14 cellular contexts compared by ENCODE assay signal in genomic region chr5:73030531-73030930, GRCh38.
A peak's percentile ranks its signal among the peaks of the same experiment; 100 is the strongest.
DNase-seq lines count a peak whose midpoint lies in the region; ATAC-seq, FAIRE-seq and TF ChIP-seq lines count a peak whose summit lies in the region.
"Had no signal": no experiment of that assay in that cellular context is flagged by ENCODE, and none has a peak within 500 bp of the region (broad histone marks: within the 10 kb centered on the region; RNA-seq: fewer than 3 reads in every experiment).

No MANE protein-coding gene starts in this region.

- H3K4me3 ChIP-seq in ACC112 (ENCODE audit: low read depth, low read length) (no peak overlapping the region), KMS-11 (IDR thresholded peaks at IDR 0.05; ENCODE audit: insufficient read depth, low read depth, low read length) (no peak overlapping the region), astrocyte (ENCODE audit: insufficient read depth, low read depth, low read length) (no peak overlapping the region), mesodermal cell (ENCODE audit: extremely low read depth, insufficient read depth, low read length, poor library complexity, severe bottlenecking) (no peak overlapping the region)
- H3K4me3 ChIP-seq: adrenal gland had no signal

- H4K20me1 ChIP-seq in KMS-11 (ENCODE audit: insufficient read depth) (no peaks in the 10 kb centered on the region), astrocyte (ENCODE audit: insufficient read depth, low read length) (no peaks in the 10 kb centered on the region)

- H3K4me2 ChIP-seq in KMS-11 (peak overlapping the region; percentile 50), astrocyte (ENCODE audit: low read length) (peak overlapping the region; percentile 66)

- no peak for FAIRE-seq in astrocyte (lab: Jason Lieb, UNC)

- H3K36me3 ChIP-seq in ACC112 (ENCODE audit: insufficient read depth, low read length) (no peaks in the 10 kb centered on the region; the same call in 1 of the 2 replicates), KMS-11 (ENCODE audit: insufficient read depth) (no peaks in the 10 kb centered on the region), astrocyte (ENCODE audit: insufficient read depth, low read length) (no peaks in the 10 kb centered on the region), mesodermal cell (ENCODE audit: control insufficient read depth, insufficient read depth, low read length) (peaks cover 35% of the 10 kb centered on the region)

- no peaks in the 10 kb centered on the region for H3K79me2 ChIP-seq in ACC112 (ENCODE audit: control insufficient read depth, insufficient read depth, low read length, unreplicated experiment)
- no peaks in the 10 kb centered on the region for H3K79me2 ChIP-seq in KMS-11 (ENCODE audit: insufficient read depth, low read depth)
- no peaks in the 10 kb centered on the region for H3K79me2 ChIP-seq in astrocyte (ENCODE audit: insufficient read depth, low read length)

- peak overlapping the region; percentile 21 for H3K27ac Mint-ChIP-seq in astrocyte (ENCODE audit: unreplicated experiment)
- no peak overlapping the region for H3K27ac Mint-ChIP-seq in CD4-positive, alpha-beta T cell
- no peak overlapping the region for H3K27ac Mint-ChIP-seq in activated naive CD4-positive, alpha-beta T cell treated with anti-CD3 and anti-CD28 coated beads, Interleukin-2, amount 10 ng/mL, durations not matched to agents 7 days and 5 days
- H3K27ac Mint-ChIP-seq: activated CD4-positive, alpha-beta T cell treated with anti-CD3 and anti-CD28 coated beads for 36 hours; T-helper 1 cell treated with Interleukin-12 subunit alpha and Interleukin-12 subunit beta and Interleukin-4 antibody, amounts not matched to agents 30 μg/mL and 1 μg/mL, for 36 hours had no signal

- H3K9me3 ChIP-seq in astrocyte (ENCODE audit: insufficient read depth, low read depth, low read length) (no peaks in the 10 kb centered on the region), mesodermal cell (ENCODE audit: control insufficient read depth, low read length) (no peaks in the 10 kb centered on the region)
- no peaks in the 10 kb centered on the region for H3K9me3 ChIP-seq in CD4-positive, alpha-beta T cell (ENCODE audit: control insufficient read depth, low read length)
- H3K9me3 ChIP-seq: adrenal gland had no signal

- WGBS in mesodermal cell (ENCODE audit: insufficient coverage in 2 of 2), 2 experiments = no CpG with 5 or more reads among the region's 1 CpG

- intact Hi-C loops in CD4-positive, alpha-beta T cell (cut with DNase I, micrococcal nuclease) = no loop called here

- CTCF ChIA-PET in CD4-positive, alpha-beta T cell (lab: Charles Lee) = no interaction called here
- CTCF ChIA-PET in activated naive CD4-positive, alpha-beta T cell treated with anti-CD3 and anti-CD28 coated beads, Interleukin-2, amount 10 ng/mL, durations not matched to agents 7 days and 5 days (lab: Charles Lee) = interaction anchor here (0.7 kb wide), 1 partner anchor 10 kb away, joined by 3 read pairs; no protein-coding TSS in a partner anchor

- peak; percentile 26 for DNase-seq in astrocyte (ENCODE audit: low read depth)
- no peak for DNase-seq in CD4-positive, alpha-beta T cell
- DNase-seq in activated naive CD4-positive, alpha-beta T cell treated with anti-CD3 and anti-CD28 coated beads, Interleukin-2, amount 10 ng/mL, durations not matched to agents 7 days and 5 days = no peak
- DNase-seq: activated CD4-positive, alpha-beta T cell treated with anti-CD3 and anti-CD28 coated beads for 36 hours; activated T-cell treated with anti-CD3 and anti-CD28 coated beads, Interleukin-2, amount 50 U/mL, for 1 hour; adrenal gland; midbrain; substantia nigra had no signal

- H3K4me3 Mint-ChIP-seq in astrocyte (ENCODE audit: unreplicated experiment) = no peak overlapping the region
- H3K4me3 Mint-ChIP-seq in CD4-positive, alpha-beta T cell = no peak overlapping the region
- no peak overlapping the region for H3K4me3 Mint-ChIP-seq in activated naive CD4-positive, alpha-beta T cell treated with anti-CD3 and anti-CD28 coated beads, Interleukin-2, amount 10 ng/mL, durations not matched to agents 7 days and 5 days
- H3K4me3 Mint-ChIP-seq: activated CD4-positive, alpha-beta T cell treated with anti-CD3 and anti-CD28 coated beads for 36 hours; T-helper 1 cell treated with Interleukin-12 subunit alpha and Interleukin-12 subunit beta and Interleukin-4 antibody, amounts not matched to agents 30 μg/mL and 1 μg/mL, for 36 hours had no signal

- TF ChIP-seq CTCF in KMS-11 (conservative IDR thresholded peaks at IDR 0.05; ENCODE audit: low read depth, low read length) = no peak
- no peak for TF ChIP-seq CTCF in astrocyte (IDR thresholded peaks at IDR 0.05; ENCODE audit: insufficient read depth, low read depth, low read length)
- no peak for TF ChIP-seq CTCF in CD4-positive, alpha-beta T cell (IDR thresholded peaks at IDR 0.05)

- POLR2A ChIA-PET in CD4-positive, alpha-beta T cell (lab: Charles Lee) = no interaction called here

- no peaks in the 10 kb centered on the region for H3K27me3 ChIP-seq in ACC112 (ENCODE audit: insufficient read depth, low read length)
- H3K27me3 ChIP-seq in KMS-11 (ENCODE audit: insufficient read depth, low read depth) = no peaks in the 10 kb centered on the region
- no peaks in the 10 kb centered on the region for H3K27me3 ChIP-seq in astrocyte (ENCODE audit: insufficient read depth, low read length)
- no peaks in the 10 kb centered on the region for H3K27me3 ChIP-seq in CD4-positive, alpha-beta T cell (ENCODE audit: control insufficient read depth, insufficient read depth, low read length)
- H3K27me3 ChIP-seq: adrenal gland had no signal

- no peak for ATAC-seq in HG02610 (IDR thresholded peaks at IDR 0.05; ENCODE audit: unreplicated experiment)
- no peak for ATAC-seq in CD4-positive, alpha-beta T cell (ENCODE audit: poor library complexity)
- ATAC-seq in HG03039 (IDR thresholded peaks at IDR 0.05; ENCODE audit: unreplicated experiment) = no peak
- ATAC-seq: activated CD4-positive, alpha-beta T cell treated with anti-CD3 and anti-CD28 coated beads for 36 hours had no signal

- peaks cover 24% of the 10 kb centered on the region for H3K4me1 Mint-ChIP-seq in astrocyte (ENCODE audit: low read depth, unreplicated experiment)
- H3K4me1 Mint-ChIP-seq in CD4-positive, alpha-beta T cell (ENCODE audit: low read depth) = no peaks in the 10 kb centered on the region
- no peaks in the 10 kb centered on the region for H3K4me1 Mint-ChIP-seq in activated naive CD4-positive, alpha-beta T cell treated with anti-CD3 and anti-CD28 coated beads, Interleukin-2, amount 10 ng/mL, durations not matched to agents 7 days and 5 days
- H3K4me1 Mint-ChIP-seq: activated CD4-positive, alpha-beta T cell treated with anti-CD3 and anti-CD28 coated beads for 36 hours had no signal

- H2AFZ ChIP-seq in ACC112 (ENCODE audit: low read length, unreplicated experiment) (no peak overlapping the region), KMS-11 (ENCODE audit: low read depth) (no peak overlapping the region), astrocyte (ENCODE audit: low read depth, low read length) (no peak overlapping the region)

- no peaks in the 10 kb centered on the region for H3K9me3 Mint-ChIP-seq in astrocyte (ENCODE audit: unreplicated experiment)
- H3K9me3 Mint-ChIP-seq in CD4-positive, alpha-beta T cell = no peaks in the 10 kb centered on the region
- H3K9me3 Mint-ChIP-seq in activated naive CD4-positive, alpha-beta T cell treated with anti-CD3 and anti-CD28 coated beads, Interleukin-2, amount 10 ng/mL, durations not matched to agents 7 days and 5 days = no peaks in the 10 kb centered on the region
- H3K9me3 Mint-ChIP-seq: T-helper 1 cell treated with Interleukin-12 subunit alpha and Interleukin-12 subunit beta and Interleukin-4 antibody, amounts not matched to agents 30 μg/mL and 1 μg/mL, for 36 hours had no signal

- no peaks in the 10 kb centered on the region for H3K36me3 Mint-ChIP-seq in astrocyte (ENCODE audit: low read depth, unreplicated experiment)
- H3K36me3 Mint-ChIP-seq in CD4-positive, alpha-beta T cell (ENCODE audit: low read depth) = no peaks in the 10 kb centered on the region
- no peaks in the 10 kb centered on the region for H3K36me3 Mint-ChIP-seq in activated naive CD4-positive, alpha-beta T cell treated with anti-CD3 and anti-CD28 coated beads, Interleukin-2, amount 10 ng/mL, durations not matched to agents 7 days and 5 days

- H3K4me1 ChIP-seq in ACC112 (ENCODE audit: control insufficient read depth, insufficient read depth, low read length, unreplicated experiment) = peaks cover 33% of the 10 kb centered on the region
- peaks cover 44% of the 10 kb centered on the region for H3K4me1 ChIP-seq in KMS-11 (ENCODE audit: low read depth, poor library complexity, severe bottlenecking)
- H3K4me1 ChIP-seq in astrocyte (ENCODE audit: insufficient read depth, low read length) = peaks cover 23% of the 10 kb centered on the region
- peaks cover 6% of the 10 kb centered on the region for H3K4me1 ChIP-seq in mesodermal cell (ENCODE audit: control insufficient read depth, insufficient read depth, low read length, poor library complexity, severe bottlenecking)
- H3K4me1 ChIP-seq: adrenal gland had no signal

- H3K27ac ChIP-seq in ACC112 (ENCODE audit: low read depth, low read length) = peak overlapping the region; percentile 75
- peak overlapping the region; percentile 50 for H3K27ac ChIP-seq in KMS-11
- peak overlapping the region; percentile 66 for H3K27ac ChIP-seq in astrocyte (ENCODE audit: low read depth, low read length)
- H3K27ac ChIP-seq in mesodermal cell (ENCODE audit: low read depth, low read length, severe bottlenecking) = peak overlapping the region; percentile 82
- H3K27ac ChIP-seq in CD4-positive, alpha-beta T cell (ENCODE audit: low read depth, low read length) = no peak overlapping the region
- H3K27ac ChIP-seq: adrenal gland had no signal

- no peaks in the 10 kb centered on the region for H3K27me3 Mint-ChIP-seq in astrocyte (ENCODE audit: low read depth, unreplicated experiment)
- peaks cover 3% of the 10 kb centered on the region for H3K27me3 Mint-ChIP-seq in CD4-positive, alpha-beta T cell
- no peaks in the 10 kb centered on the region for H3K27me3 Mint-ChIP-seq in activated naive CD4-positive, alpha-beta T cell treated with anti-CD3 and anti-CD28 coated beads, Interleukin-2, amount 10 ng/mL, durations not matched to agents 7 days and 5 days

- peak overlapping the region; percentile 1; the same call in 1 of the 2 replicates for H3K9ac ChIP-seq in KMS-11
- H3K9ac ChIP-seq in astrocyte (ENCODE audit: low read length) = peak overlapping the region; percentile 54
